In genomic region chr5:87411586-87412416, GRCh38 we compare ENCODE assay signal across 8 cellular contexts. TPM values are rescaled to one million over a fixed set of nuclear protein-coding genes. Genes with fewer than 3 reads are reported as not detected.
DNase-seq lines count a peak whose midpoint lies in the region; ATAC-seq, FAIRE-seq and TF ChIP-seq lines count a peak whose summit lies in the region.

No MANE protein-coding gene starts in this region.

- no peak for FAIRE-seq in GM12878 (lab: Jason Lieb, UNC)

- no TSS peak for BruUV-seq in GM12878 (replicated peaks; lab: Mats Ljungman, UMichigan)

- 8% methylated on average over 18 of the region's 18 CpGs for WGBS in GM12878 (ENCODE audit: insufficient coverage, insufficient replicate concordance, low lambda C conversion rate, missing lambda C conversion rate)

- no peak for TF ChIP-seq RAD21 in GM12878 (IDR thresholded peaks at IDR 0.05; ENCODE audit: insufficient read depth, low read depth, low read length)

- no peak for TF ChIP-seq POLR2A in GM12878 (IDR thresholded peaks at IDR 0.05; ENCODE audit: low read depth, low read length)

- peaks cover 3% of the 10 kb centered on the region; the same call in 1 of the 2 replicates for H3K4me1 ChIP-seq in GM12878 (ENCODE audit: control insufficient read depth, insufficient read depth, low read length)
- peaks cover 15% of the 10 kb centered on the region for H3K4me1 ChIP-seq in skeletal muscle satellite cell (ENCODE audit: control insufficient read depth, insufficient read depth, low read length)

- in situ Hi-C loops in GM12878 (cut with MboI), result loop anchor here (10.0 to 25.0 kb wide), 2 partner anchors 800 to 1273 kb away; partner anchors contain the start of gene COX7C

- ATAC-seq in Right ventricle myocardium inferior (peak; percentile 24), HG02840 (IDR thresholded peaks at IDR 0.05; ENCODE audit: low FRiP score, unreplicated experiment) (peak; percentile 5), GM12878 (peak; percentile 43), GM18519 (IDR thresholded peaks at IDR 0.05; ENCODE audit: low FRiP score, unreplicated experiment) (no peak)

- no peak for TF ChIP-seq CTCF in GM12878 (IDR thresholded peaks at IDR 0.05 in 2 of 3, conservative IDR thresholded peaks at IDR 0.05 in 1 of 3; ENCODE audit: control insufficient read depth in 2 of 3, extremely low read depth in 1 of 3, insufficient read depth in 1 of 3, low read depth in 3 of 3, low read length in 3 of 3)

- CTCF ChIA-PET in GM12878 (lab: Yijun Ruan, JAX), result interaction anchor here (0.8 to 4.5 kb wide), 6 partner anchors 9 to 1279 kb away, joined by 3 to 45 read pairs (median 5); no protein-coding TSS in a partner anchor

- H4K20me1 ChIP-seq in GM12878 (ENCODE audit: control insufficient read depth, insufficient read depth), result no peaks in the 10 kb centered on the region

- intact Hi-C loops in Right ventricle myocardium inferior (cut with DNase I) (loop anchor here (5.0 to 10.0 kb wide), 2 partner anchors 144 to 1273 kb away; partner anchors contain the start of gene RASA1), cardiac septum (cut with DNase I) (loop anchor here (1.0 kb wide), 1 partner anchor 144 kb away; the partner anchor contains the start of gene RASA1), GM12878 (cut with micrococcal nuclease; ENCODE audit: unreplicated experiment) (loop anchor here (5.0 to 10.0 kb wide), 2 partner anchors 797 to 1256 kb away; partner anchors contain the start of gene COX7C)

- H3K36me3 ChIP-seq in GM12878 (ENCODE audit: control insufficient read depth in 2 of 2, insufficient read depth in 2 of 2, low read length in 1 of 2) (peaks cover 0 to 11% of the 10 kb centered on the region in 2 experiments; a peak in 1 of 4 replicates), skeletal muscle satellite cell (ENCODE audit: insufficient read depth, low read length) (peaks cover 37% of the 10 kb centered on the region)

- DNase-seq in Right ventricle myocardium inferior (ENCODE audit: missing footprints) (peak; percentile 13), cardiac septum (ENCODE audit: low spot score) (no peak), OCI-M1 (lab: John Stamatoyannopoulos, UW) (peak; percentile 80), GM12878 (ENCODE audit: low read depth, low spot score) (no peak)

- SMC1A ChIA-PET in GM12878 (lab: Charles Lee; ENCODE audit: uncharacterized antibody, unreplicated experiment), result interaction anchor here (0.6 to 2.6 kb wide), 16 partner anchors 8 to 1089 kb away, joined by 3 to 18 read pairs (median 4); no protein-coding TSS in a partner anchor

- H3K9me3 ChIP-seq in GM12878 (replicated peaks; ENCODE audit: control insufficient read depth, insufficient read depth, low read length) (no peaks in the 10 kb centered on the region), iPS-18c (ENCODE audit: control insufficient read depth, insufficient read depth, low read length) (no peaks in the 10 kb centered on the region), skeletal muscle satellite cell (replicated peaks; ENCODE audit: low read length) (no peaks in the 10 kb centered on the region)

- no peak for TF ChIP-seq EP300 in GM12878 (IDR thresholded peaks at IDR 0.05; ENCODE audit: borderline replicate concordance in 1 of 2, control insufficient read depth in 1 of 2, low read depth in 2 of 2, low read length in 2 of 2)

- H3K79me2 ChIP-seq in GM12878 (ENCODE audit: control insufficient read depth, insufficient read depth, low read length), result peaks cover 30% of the 10 kb centered on the region

- peak overlapping the region; percentile 95 for H3K27ac ChIP-seq in GM12878 (ENCODE audit: control insufficient read depth, insufficient read depth)

- H3K4me3 ChIP-seq in GM12878 (peak overlapping the region; percentile 93), iPS-18c (ENCODE audit: insufficient read depth, low read depth, low read length) (peak overlapping the region; percentile 91), skeletal muscle satellite cell (ENCODE audit: low read length) (peak overlapping the region; percentile 88)

- POLR2A ChIA-PET in GM12878 (lab: Charles Lee), result interaction anchor here (0.7 to 1.6 kb wide), 3 partner anchors 12 to 18 kb away, joined by 3 to 5 read pairs (median 3); no protein-coding TSS in a partner anchor

- H3K27me3 ChIP-seq in GM12878 (replicated peaks in 1 of 2; ENCODE audit: control insufficient read depth in 2 of 2, insufficient read depth in 2 of 2, low read length in 1 of 2), result no peaks in the 10 kb centered on the region
- H3K27me3 ChIP-seq in skeletal muscle satellite cell (ENCODE audit: control insufficient read depth, insufficient read depth, low read length), result no peaks in the 10 kb centered on the region

- H3K9ac ChIP-seq in GM12878 (ENCODE audit: control insufficient read depth, insufficient read depth, low read length), result peak overlapping the region; percentile 93
- peak overlapping the region; percentile 92 for H3K9ac ChIP-seq in skeletal muscle satellite cell (ENCODE audit: low read depth, low read length)

- H3K4me2 ChIP-seq in GM12878 (ENCODE audit: control insufficient read depth, insufficient read depth) (peak overlapping the region; percentile 82), skeletal muscle satellite cell (ENCODE audit: low read length) (peak overlapping the region; percentile 85)

- RAD21 ChIA-PET in GM12878 (lab: Charles Lee; ENCODE audit: unreplicated experiment), result interaction anchor here (1.0 to 3.7 kb wide), 6 partner anchors 12 to 1279 kb away, joined by 3 to 17 read pairs (median 6); no protein-coding TSS in a partner anchor

- peak overlapping the region; percentile 98 for H2AFZ ChIP-seq in GM12878 (ENCODE audit: control insufficient read depth, low read depth, low read length)

TF ChIP-seq in GM12878, 131 proteins besides CTCF, POLR2A, EP300 and RAD21 (continues in another document):
- no peak for TF ChIP-seq IRF3 (IDR thresholded peaks at IDR 0.05)
- no peak for TF ChIP-seq MLLT1 (IDR thresholded peaks at IDR 0.05)
- no peak for TF ChIP-seq ZBTB33 (IDR thresholded peaks at IDR 0.05)
- no peak for TF ChIP-seq EZH2 (IDR thresholded peaks at IDR 0.05; ENCODE audit: borderline replicate concordance, control insufficient read depth, low read depth, low read length)
- 0 out of 2 replicates have a peak, but pooled peaks have one; percentile 18 for TF ChIP-seq CREB1 (IDR thresholded peaks at IDR 0.05; ENCODE audit: low read depth)
- 0 out of 2 replicates have a peak, but pooled peaks have one; percentile 8 for TF ChIP-seq SIN3A (IDR thresholded peaks at IDR 0.05; ENCODE audit: low read depth, low read length)
- TF ChIP-seq BHLHE40 (IDR thresholded peaks at IDR 0.05; ENCODE audit: borderline replicate concordance in 1 of 2, low read depth in 2 of 2, low read length in 1 of 2), result no peak

RNA-seq across cellular contexts. Expression of gene CCNH, which starts 0.9 kb away (rescaled TPM):
- total RNA-seq in Right ventricle myocardium inferior (18.4 TPM), cardiac septum (28.6 TPM), GM12878 (2014; rRNA removed) (77.2 and 88.9 TPM in 2 replicates), GM12878 (2014; rRNA removed; fragmentation: Illumina TruSeq; extraction: Trizol) (92.5 and 94.5 TPM in 2 replicates), GM12878 (2021) (43.9 and 46.8 TPM in 2 replicates)
- total RNA-seq in GM12878 (2013; cell fraction: nucleolus; rRNA removed), result 238 and 249 TPM in 2 replicates
- 20.0 TPM for polyA plus RNA-seq in GM12878 (2011; ENCODE audit: low read depth)
- polyA plus RNA-seq in GM12878 (2011; rRNA removed) (73.8 and 103 TPM in 2 replicates), GM12878 (2014; fragmentation: Illumina TruSeq; extraction: Trizol) (85.5 and 102 TPM in 2 replicates), GM12878 (2014; fragmentation: Nextera tagmentation; extraction: Ambion mirVana) (100 to 1,000 TPM; 110 to 116 TPM), GM12878 (2014; rRNA removed) (61.4 and 72.7 TPM in 2 replicates), GM12878 (2016; fragmentation: Nextera tagmentation; extraction: Ambion mirVana) (10 to 100 TPM; 76.5 to 88.3 TPM)
- polyA plus RNA-seq in GM12878 (2011; cell fraction: cytosol; rRNA removed), result 44.3 and 45.5 TPM in 2 replicates
- 64.4 and 64.6 TPM in 2 replicates for polyA plus RNA-seq in GM12878 (2011; cell fraction: nucleus; rRNA removed)
- polyA plus RNA-seq in GM12878 (2012), result 36.2 and 37.1 TPM in 2 replicates
- polyA minus RNA-seq in GM12878 (2011; rRNA and poly(A)+ RNA removed), result 105 and 113 TPM in 2 replicates
- polyA minus RNA-seq in GM12878 (2011; cell fraction: cytosol; rRNA and poly(A)+ RNA removed), result 16.3 and 31.5 TPM in 2 replicates
- 155 and 236 TPM in 2 replicates for polyA minus RNA-seq in GM12878 (2011; cell fraction: nucleus; rRNA and poly(A)+ RNA removed)
- total RNA-seq in skeletal muscle satellite cell (2012; rRNA removed), result 75.4 and 93.0 TPM in 2 replicates

Comparison
In these comparisons a context has a peak if more than half of its experiments do, and no peak if none do; other contexts are left out.
1. DNase-seq: peak in Right ventricle myocardium inferior (single experiment) and OCI-M1 (single experiment); none in cardiac septum (single experiment) and GM12878 (single experiment).
2. Peak in every context shown above with its lines, with median percentiles within 50 percentile points of each other: H3K4me3 ChIP-seq.